27 cellular contexts compared by ENCODE assay signal in the genomic region with DNA sequence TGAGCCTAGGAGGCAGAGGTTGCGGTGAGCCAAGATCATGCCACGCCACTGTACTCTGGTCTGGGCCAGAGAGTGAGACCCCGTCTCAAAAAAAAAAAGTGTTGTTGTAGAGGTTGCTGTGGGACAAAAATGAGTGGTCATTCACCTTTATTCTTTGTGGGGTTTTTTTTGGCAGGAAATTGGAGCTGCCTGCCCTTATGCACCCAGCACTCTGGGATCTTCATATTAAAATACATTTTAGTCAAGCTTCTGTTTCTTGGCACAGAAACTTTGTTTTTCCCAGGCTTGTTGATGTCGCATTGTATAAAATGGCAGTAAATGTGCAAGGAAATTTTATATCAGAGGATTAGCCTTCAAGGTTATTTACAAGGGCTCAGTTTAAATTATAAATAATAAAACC.
"Had no signal": no experiment of that assay in that cellular context is flagged by ENCODE, and none has a peak within 500 bp of the region (broad histone marks: within the 10 kb centered on the region; RNA-seq: fewer than 3 reads in every experiment).

No MANE protein-coding gene starts in this region.

- ATAC-seq: esophagus mucosa, gastrocnemius medialis, heart right ventricle, left cardiac atrium, left lung, left ventricle myocardium superior, lower lobe of right lung, mucosa of descending colon had no signal

- H3K4me1 Mint-ChIP-seq: naive B cell had no signal

- H3K4me1 ChIP-seq: esophagus squamous epithelium, left lung, lower lobe of right lung had no signal

- H3K9me3 Mint-ChIP-seq: mesothelial cell of epicardium, naive B cell had no signal

- H3K27me3 Mint-ChIP-seq: naive B cell had no signal

- H3K9me3 ChIP-seq: esophagus squamous epithelium, gastrocnemius medialis, heart right ventricle, left lung, lower lobe of right lung, mucosa of descending colon had no signal

- DNase-seq: dermis blood vessel endothelial cell; dorsolateral prefrontal cortex; effector CD4-positive, alpha-beta T cell; effector memory CD4-positive, alpha-beta T cell; erythroblast; esophagus squamous epithelium; foreskin fibroblast; foreskin melanocyte; gastrocnemius medialis; glutamatergic neuron; head of caudate nucleus; heart right ventricle; hippocampal formation; left cardiac atrium; left lung; left ventricle myocardium superior; lower lobe of right lung; mesenchymal stem cell; mucosa of descending colon; naive B cell had no signal

- FAIRE-seq: colon, islet of Langerhans, keratinocyte had no signal

- H3K4me3 Mint-ChIP-seq: mesothelial cell of epicardium, naive B cell had no signal

- H3K27me3 ChIP-seq: dorsolateral prefrontal cortex, esophagus squamous epithelium, gastrocnemius medialis, heart right ventricle, left lung had no signal

- H3K27ac Mint-ChIP-seq: naive B cell had no signal

- H3K27ac ChIP-seq: coronary artery, dorsolateral prefrontal cortex, epithelial cell of prostate, esophagus squamous epithelium, gastrocnemius medialis, heart right ventricle, left lung, lower lobe of right lung had no signal

- H3K4me3 ChIP-seq: coronary artery, dorsolateral prefrontal cortex, esophagus squamous epithelium, gastrocnemius medialis, heart right ventricle, left lung, lower lobe of right lung, mucosa of descending colon had no signal
